ENCODE assay signal across 8 cellular contexts in the genomic region with DNA sequence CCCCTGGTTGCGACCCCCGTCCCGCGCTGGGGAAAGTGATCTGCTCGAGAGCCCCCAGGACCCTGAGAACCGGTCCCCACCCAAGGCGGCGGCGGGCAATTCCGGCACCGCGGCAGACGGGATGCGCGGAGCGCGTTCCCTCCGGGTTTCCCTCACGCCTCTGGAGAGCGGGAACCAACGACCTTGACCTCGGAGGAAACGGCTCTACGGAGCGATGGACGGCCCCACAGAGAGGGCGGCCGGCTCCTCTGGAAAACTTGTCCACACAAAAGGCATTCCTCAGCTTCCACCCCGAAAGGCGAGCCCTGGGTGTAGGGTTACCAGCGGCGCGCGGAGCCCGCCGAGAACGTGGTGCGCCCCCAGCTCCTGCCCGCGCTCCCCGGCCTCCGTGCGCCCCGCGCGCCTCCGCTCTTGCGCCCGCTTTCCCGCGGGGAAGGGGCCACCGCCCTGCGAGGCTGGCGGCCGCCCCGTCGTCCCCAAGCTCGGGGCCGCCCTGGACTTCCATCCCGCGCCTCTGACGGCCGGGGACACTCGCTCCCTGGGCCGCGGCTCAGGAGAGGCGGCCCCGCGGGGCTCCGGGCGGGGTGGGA. TPM values are rescaled to one million over a fixed set of nuclear protein-coding genes. Genes with fewer than 3 reads are reported as not detected.
DNase-seq lines count a peak whose midpoint lies in the region; ATAC-seq and TF ChIP-seq lines count a peak whose summit lies in the region.

No MANE protein-coding gene starts in this region.

- H3K4me1 ChIP-seq in BLaER1 (peaks cover 17% of the 10 kb centered on the region), right lobe of liver (peaks cover 0 to 2% (median 0%) of the 10 kb centered on the region in 4 donors), thoracic aorta (ENCODE audit: control insufficient read depth in 1 of 2, low read depth in 2 of 2) (peaks cover 0 to 40% of the 10 kb centered on the region in 2 donors)

- peak; percentile 72 for DNase-seq in coronary artery (ENCODE audit: low spot score)
- peak in 1 of 3 donors; percentile 42 for DNase-seq in right lobe of liver
- DNase-seq in thoracic aorta (ENCODE audit: low spot score) = no peak
- no peak for DNase-seq in HEK293T (ENCODE audit: extremely low spot score)
- DNase-seq in activated CD4-positive, alpha-beta T cell treated with anti-CD3 and anti-CD28 coated beads, Interleukin-2, amount 50 U/mL, for 1 hour = no peak

- POLR2A ChIA-PET in HEK293T (lab: Yijun Ruan, JAX) = no interaction called here

- peaks cover 21% of the 10 kb centered on the region for H4K20me1 ChIP-seq in BLaER1

- WGBS in right lobe of liver (ENCODE audit: insufficient coverage, low coverage, low lambda C conversion rate, missing lambda C conversion rate) = 0% methylated on average over 4 of the region's 71 CpGs

- CTCF ChIA-PET in HEK293T (lab: Yijun Ruan, JAX) = no interaction called here

- H3K9me3 ChIP-seq in BLaER1 (no peaks in the 10 kb centered on the region), right lobe of liver (no peaks in the 10 kb centered on the region), thoracic aorta (no peaks in the 10 kb centered on the region)

- H3K27me3 ChIP-seq in BLaER1 (peaks cover 96% of the 10 kb centered on the region), right lobe of liver (no peaks in the 10 kb centered on the region), thoracic aorta (replicated peaks; ENCODE audit: insufficient read depth) (no peaks in the 10 kb centered on the region)

- intact Hi-C loops in right lobe of liver (cut with DNase I) = no loop called here

- TF ChIP-seq CTCF in coronary artery (IDR thresholded peaks at IDR 0.05) (no peak), right lobe of liver (IDR thresholded peaks at IDR 0.05) (no peak), thoracic aorta (IDR thresholded peaks at IDR 0.05) (no peak)

- peak overlapping the region; percentile 98 for H3K4me2 ChIP-seq in BLaER1

- no peaks in the 10 kb centered on the region for H3K36me3 ChIP-seq in BLaER1
- no peaks in the 10 kb centered on the region for H3K36me3 ChIP-seq in right lobe of liver
- H3K36me3 ChIP-seq in thoracic aorta = peaks cover 14% of the 10 kb centered on the region

- H3K9ac ChIP-seq in BLaER1 = peak overlapping the region; percentile 60

- H3K27ac ChIP-seq in BLaER1 = no peak overlapping the region
- peak overlapping the region; percentile 70 to 89 for H3K27ac ChIP-seq in coronary artery
- H3K27ac ChIP-seq in right lobe of liver = peak overlapping the region in 2 of 3 donors; percentile 31 to 37
- peak overlapping the region; percentile 84 to 91 for H3K27ac ChIP-seq in thoracic aorta

- peak; percentile 5 for ATAC-seq in HG03175 (IDR thresholded peaks at IDR 0.05; ENCODE audit: unreplicated experiment)
- ATAC-seq in right lobe of liver = peak in 3 of 4 donors; percentile 14 to 28 (median 25)
- peak; percentile 6 for ATAC-seq in thoracic aorta (ENCODE audit: insufficient number of reproducible peaks, low FRiP score, low read depth)
- ATAC-seq in GM18870 (IDR thresholded peaks at IDR 0.05; ENCODE audit: unreplicated experiment) = no peak

- no peak for TF ChIP-seq POLR2A in right lobe of liver (IDR thresholded peaks at IDR 0.05)

- H3K4me3 ChIP-seq in BLaER1 (peak overlapping the region; percentile 69), coronary artery (peak overlapping the region; percentile 82), right lobe of liver (peak overlapping the region; percentile 29 to 49 (median 38)), thoracic aorta (peak overlapping the region; percentile 86)

TF ChIP-seq in HEK293T, 16 proteins besides CTCF, POLR2A, EP300 and RAD21:
- TF ChIP-seq BHLHE40 (IDR thresholded peaks at IDR 0.05; ENCODE audit: borderline replicate concordance) (no peak), SUZ12 (IDR thresholded peaks at IDR 0.05) (no peak), LEF1 (IDR thresholded peaks at IDR 0.05; ENCODE audit: borderline replicate concordance) (no peak), L3MBTL2 (conservative IDR thresholded peaks at IDR 0.05) (no peak), SP1 (IDR thresholded peaks at IDR 0.05) (no peak), NFRKB (IDR thresholded peaks at IDR 0.05) (no peak), HDGF (IDR thresholded peaks at IDR 0.05; ENCODE audit: borderline replicate concordance) (no peak), FOXK2 (IDR thresholded peaks at IDR 0.05) (no peak)
- TF ChIP-seq, protein P1, sequence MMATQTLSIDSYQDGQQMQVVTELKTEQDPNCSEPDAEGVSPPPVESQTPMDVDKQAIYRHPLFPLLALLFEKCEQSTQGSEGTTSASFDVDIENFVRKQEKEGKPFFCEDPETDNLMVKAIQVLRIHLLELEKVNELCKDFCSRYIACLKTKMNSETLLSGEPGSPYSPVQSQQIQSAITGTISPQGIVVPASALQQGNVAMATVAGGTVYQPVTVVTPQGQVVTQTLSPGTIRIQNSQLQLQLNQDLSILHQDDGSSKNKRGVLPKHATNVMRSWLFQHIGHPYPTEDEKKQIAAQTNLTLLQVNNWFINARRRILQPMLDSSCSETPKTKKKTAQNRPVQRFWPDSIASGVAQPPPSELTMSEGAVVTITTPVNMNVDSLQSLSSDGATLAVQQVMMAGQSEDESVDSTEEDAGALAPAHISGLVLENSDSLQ (IDR thresholded peaks at IDR 0.05) = no peak

RNA-seq across cellular contexts. Expression of a gene that starts 0.4 kb away (rescaled TPM):
- total RNA-seq in right lobe of liver = under 1 TPM; 0.13 to 0.25 (median 0.21) TPM
- 10 to 100 TPM in 1 of 2 donors, 1 to 10 TPM in 1; 9.8 to 13.8 TPM for total RNA-seq in thoracic aorta

Comparison
In these comparisons a context has a peak if more than half of its experiments do, and no peak if none do; other contexts are left out.
1. RNA of a gene that starts 0.4 kb away (total RNA-seq): 9.8 to 13.8 TPM in thoracic aorta; 0.13 to 0.25 TPM in right lobe of liver; every median in the first group is over 4 times any median in the second.
2. Peak in every context shown above with its lines, with median percentiles within 50 percentile points of each other: H3K4me3 ChIP-seq.